21 cellular contexts compared by ENCODE assay signal in genomic region chr6:163999475-164000125, GRCh38.
DNase-seq lines count a peak whose midpoint lies in the region; ATAC-seq, FAIRE-seq and TF ChIP-seq lines count a peak whose summit lies in the region.
"Had no signal": no experiment of that assay in that cellular context is flagged by ENCODE, and none has a peak within 500 bp of the region (broad histone marks: within the 10 kb centered on the region; RNA-seq: fewer than 3 reads in every experiment).

No MANE protein-coding gene starts in this region.

- H4K20me1 ChIP-seq in endothelial cell of umbilical vein (replicated peaks; ENCODE audit: control insufficient read depth, extremely low read depth, insufficient read depth, low read length): no peaks in the 10 kb centered on the region
- H4K20me1 ChIP-seq: BLaER1 treated with 17β-estradiol and CSF1 and Interleukin-3, amounts not matched to agents 10 nM and 100 nM had no signal

- no peak overlapping the region for H3K4ac ChIP-seq in mesenchymal stem cell (ENCODE audit: low read depth in 1 of 2, low read length in 2 of 2)

- H2AFZ ChIP-seq in endothelial cell of umbilical vein (ENCODE audit: low read depth, low read length): no peak overlapping the region
- H2AFZ ChIP-seq in mesenchymal stem cell (ENCODE audit: low read depth, low read length): no peak overlapping the region

- TF ChIP-seq CTCF in endothelial cell of umbilical vein (IDR thresholded peaks at IDR 0.05; ENCODE audit: extremely low read depth in 1 of 2, insufficient read depth in 1 of 2, low read depth in 1 of 2, low read length in 2 of 2) (no peak), upper lobe of right lung (IDR thresholded peaks at IDR 0.05) (no peak)

- no peaks in the 10 kb centered on the region for H3K79me2 ChIP-seq in endothelial cell of umbilical vein (ENCODE audit: control insufficient read depth, insufficient read depth, low read length)

- H3K9ac ChIP-seq in adipocyte (ENCODE audit: low read length) (no peak overlapping the region), endothelial cell of umbilical vein (replicated peaks; ENCODE audit: extremely low read depth, insufficient read depth, low read length) (peak overlapping the region; percentile 8), mesenchymal stem cell (ENCODE audit: low read length) (peak overlapping the region; percentile 24)
- H3K9ac ChIP-seq: BLaER1 treated with 17β-estradiol and CSF1 and Interleukin-3, amounts not matched to agents 10 nM and 100 nM had no signal

- TF ChIP-seq POLR2A in endothelial cell of umbilical vein (IDR thresholded peaks at IDR 0.05; ENCODE audit: low read depth, low read length): no peak

- H4K91ac ChIP-seq in mesenchymal stem cell (ENCODE audit: low read length): no peak overlapping the region

- ATAC-seq in HG03039 (IDR thresholded peaks at IDR 0.05; ENCODE audit: unreplicated experiment) (no peak), upper lobe of right lung (no peak)

- H2BK15ac ChIP-seq in mesenchymal stem cell (ENCODE audit: low read depth, poor library complexity, severe bottlenecking): no peak overlapping the region

- POLR2A ChIA-PET in endothelial cell of umbilical vein (lab: Charles Lee): no interaction called here

- H3K79me1 ChIP-seq in mesenchymal stem cell (replicated peaks; ENCODE audit: low read length, poor library complexity, severe bottlenecking): no peaks in the 10 kb centered on the region

- H2AK5ac ChIP-seq in mesenchymal stem cell (ENCODE audit: low read length, severe bottlenecking): no peak overlapping the region

- H3K9me3 ChIP-seq in adipocyte (ENCODE audit: control insufficient read depth, low read length) (no peaks in the 10 kb centered on the region), endothelial cell of umbilical vein (replicated peaks; ENCODE audit: control insufficient read depth, insufficient read depth, low read length) (no peaks in the 10 kb centered on the region), mesenchymal stem cell (ENCODE audit: control insufficient read depth, low read length) (no peaks in the 10 kb centered on the region), upper lobe of right lung (no peaks in the 10 kb centered on the region)
- H3K9me3 ChIP-seq: BLaER1 treated with 17β-estradiol and CSF1 and Interleukin-3, amounts not matched to agents 10 nM and 100 nM; SJSA1 had no signal

- H3K4me2 ChIP-seq in endothelial cell of umbilical vein (ENCODE audit: insufficient read depth, low read length) (peak overlapping the region; percentile 43), mesenchymal stem cell (ENCODE audit: low read length, poor library complexity, severe bottlenecking) (no peak overlapping the region)

- H3K36me3 ChIP-seq in adipocyte (ENCODE audit: control insufficient read depth, insufficient read depth, low read length, severe bottlenecking): no peaks in the 10 kb centered on the region
- no peaks in the 10 kb centered on the region for H3K36me3 ChIP-seq in endothelial cell of umbilical vein (ENCODE audit: control insufficient read depth in 2 of 2, extremely low read depth in 1 of 2, insufficient read depth in 2 of 2, low read length in 2 of 2)
- H3K36me3 ChIP-seq in mesenchymal stem cell (ENCODE audit: control insufficient read depth in 1 of 2, insufficient read depth in 2 of 2, low read depth in 1 of 2, low read length in 2 of 2): no peaks in the 10 kb centered on the region
- no peaks in the 10 kb centered on the region for H3K36me3 ChIP-seq in upper lobe of right lung
- H3K36me3 ChIP-seq: BLaER1 treated with 17β-estradiol and CSF1 and Interleukin-3, amounts not matched to agents 10 nM and 100 nM; SJSA1 had no signal

- no peaks in the 10 kb centered on the region for H3K9me1 ChIP-seq in endothelial cell of umbilical vein (replicated peaks; ENCODE audit: control insufficient read depth, extremely low read depth, insufficient read depth, low read length)

- intact Hi-C loops in endothelial cell of umbilical vein (cut with micrococcal nuclease) (loop anchor here (5.0 kb wide), 1 partner anchor 108 kb away; no protein-coding TSS in a partner anchor), upper lobe of right lung (cut with DNase I) (no loop called here), posterior vena cava (cut with DNase I) (no loop called here)

- WGBS in mesenchymal stem cell: 83% methylated on average over 10 of the region's 10 CpGs

- H3K27me3 ChIP-seq in adipocyte (replicated peaks; ENCODE audit: control insufficient read depth, insufficient read depth, low read length): no peaks in the 10 kb centered on the region
- H3K27me3 ChIP-seq in endothelial cell of umbilical vein (ENCODE audit: control insufficient read depth in 2 of 2, insufficient read depth in 2 of 2, low read length in 2 of 2): no peaks in the 10 kb centered on the region
- H3K27me3 ChIP-seq in mesenchymal stem cell (ENCODE audit: control insufficient read depth in 1 of 2, insufficient read depth in 1 of 2, low read length in 2 of 2): no peaks in the 10 kb centered on the region
- H3K27me3 ChIP-seq in upper lobe of right lung: no peaks in the 10 kb centered on the region
- H3K27me3 ChIP-seq: BLaER1 treated with 17β-estradiol and CSF1 and Interleukin-3, amounts not matched to agents 10 nM and 100 nM; SJSA1 had no signal

- BruUV-seq in endothelial cell of umbilical vein (replicated peaks; lab: Mats Ljungman, UMichigan): no TSS peak

- H2BK12ac ChIP-seq in mesenchymal stem cell (ENCODE audit: low read length in 2 of 2): no peak overlapping the region

- H2BK5ac ChIP-seq in mesenchymal stem cell (ENCODE audit: low read depth, low read length, poor library complexity, severe bottlenecking): no peak overlapping the region

- no peak for FAIRE-seq in endothelial cell of umbilical vein (lab: Jason Lieb, UNC)
- FAIRE-seq: GM12891, H54 had no signal

- no peak overlapping the region for H3K23ac ChIP-seq in mesenchymal stem cell (ENCODE audit: low read length in 2 of 2)

- H3K4me3 ChIP-seq in adipocyte (ENCODE audit: low read length) (no peak overlapping the region), endothelial cell of umbilical vein (replicated peaks in 1 of 3; ENCODE audit: insufficient read depth in 1 of 3, low read depth in 1 of 3, low read length in 3 of 3) (no peak overlapping the region), mesenchymal stem cell (ENCODE audit: insufficient read depth in 1 of 2, low read depth in 1 of 2, low read length in 2 of 2) (no peak overlapping the region), upper lobe of right lung (no peak overlapping the region)
- H3K4me3 ChIP-seq: BLaER1 treated with 17β-estradiol and CSF1 and Interleukin-3, amounts not matched to agents 10 nM and 100 nM; SJSA1 had no signal

- CTCF ChIA-PET in endothelial cell of umbilical vein (lab: Charles Lee): interaction anchor here (1.4 to 1.7 kb wide), 3 partner anchors 11 to 99 kb away, joined by 3 to 6 read pairs (median 5); no protein-coding TSS in a partner anchor

- DNase-seq in Daoy (ENCODE audit: low read depth) (peak; percentile 52), adipocyte (ENCODE audit: low read depth) (peak; percentile 10), endothelial cell of umbilical vein (ENCODE audit: low read depth, low spot score) (no peak), mesenchymal stem cell (no peak), D341Med (ENCODE audit: low spot score) (no peak), upper lobe of right lung (no peak), posterior vena cava (ENCODE audit: low spot score) (no peak)
- DNase-seq: CD4-positive, alpha-beta T cell; GF-D8; KBM-7; MV-4-11; NCI-H2081; NCI-H2227 treated with DMSO at 0.1 percent for 48 hours; NCI-H526 treated with DMSO at 0.1 percent for 48 hours; Right ventricle myocardium superior; RPMI8226 had no signal

- peaks cover 4% of the 10 kb centered on the region for H3K4me1 ChIP-seq in adipocyte (ENCODE audit: control insufficient read depth, insufficient read depth, low read length)
- peaks cover 27% of the 10 kb centered on the region for H3K4me1 ChIP-seq in endothelial cell of umbilical vein (ENCODE audit: control insufficient read depth, extremely low read depth, insufficient read depth, low read length)
- peaks cover 2% of the 10 kb centered on the region for H3K4me1 ChIP-seq in mesenchymal stem cell (ENCODE audit: control insufficient read depth, insufficient read depth, low read depth, low read length)
- no peaks in the 10 kb centered on the region for H3K4me1 ChIP-seq in upper lobe of right lung
- H3K4me1 ChIP-seq: SJSA1 had no signal

- H3K14ac ChIP-seq in mesenchymal stem cell (ENCODE audit: low read length in 2 of 2): no peak overlapping the region

- no peak overlapping the region for H3K18ac ChIP-seq in mesenchymal stem cell (ENCODE audit: low read depth in 1 of 2, low read length in 2 of 2)

- no peak overlapping the region for H4K8ac ChIP-seq in mesenchymal stem cell (ENCODE audit: low read length)

- H3K27ac ChIP-seq in endothelial cell of umbilical vein (ENCODE audit: insufficient read depth, low read depth, low read length) (peak overlapping the region; percentile 37), mesenchymal stem cell (ENCODE audit: low read length, poor library complexity, severe bottlenecking) (no peak overlapping the region), upper lobe of right lung (no peak overlapping the region)
- H3K27ac ChIP-seq: BLaER1 treated with 17β-estradiol and CSF1 and Interleukin-3, amounts not matched to agents 10 nM and 100 nM; SJSA1 had no signal

- dilution Hi-C loops in endothelial cell of umbilical vein (cut with MboI; ENCODE audit: extremely low pct_ligation_motif_present, low sequenced_read_pairs): no loop called here

- H2BK120ac ChIP-seq in mesenchymal stem cell (ENCODE audit: low read depth, low read length): no peak overlapping the region

TF ChIP-seq in endothelial cell of umbilical vein, 7 proteins besides CTCF, POLR2A, EP300 and RAD21:
- TF ChIP-seq GATA2 (IDR thresholded peaks at IDR 0.05; ENCODE audit: insufficient read depth, insufficient read length, low read depth, low read length): peak; percentile 82
- peak; percentile 46 for TF ChIP-seq FOS (IDR thresholded peaks at IDR 0.05; ENCODE audit: borderline replicate concordance, insufficient read depth, low read length)
- TF ChIP-seq MAX (IDR thresholded peaks at IDR 0.05; ENCODE audit: insufficient read depth, insufficient read length): no peak

Comparison
In these comparisons a context has a peak if more than half of its experiments do, and no peak if none do; other contexts are left out.
1. DNase-seq: peak in Daoy (single experiment) and adipocyte (single experiment); none in endothelial cell of umbilical vein (single experiment), mesenchymal stem cell (single experiment), D341Med (single experiment), upper lobe of right lung (single experiment) and posterior vena cava (single experiment).